Comparison of ENCODE assay signal across 8 cellular contexts in genomic region chr14:54567224-54567633, GRCh38.
A peak's percentile ranks its signal among the peaks of the same experiment; 100 is the strongest.
DNase-seq lines count a peak whose midpoint lies in the region; ATAC-seq, FAIRE-seq and TF ChIP-seq lines count a peak whose summit lies in the region.

No MANE protein-coding gene starts in this region.

- peak overlapping the region; percentile 73 to 98 for H3K9ac ChIP-seq in stomach smooth muscle (ENCODE audit: low read length in 2 of 2)

- TF ChIP-seq CTCF in GM06990 (IDR thresholded peaks at IDR 0.05; ENCODE audit: insufficient read depth, low read length, poor library complexity, severe bottlenecking), result no peak

- DNase-seq in GM06990 (ENCODE audit: extremely low read depth, insufficient read length), result no peak
- no peak for DNase-seq in HTR-8/SVneo (ENCODE audit: insufficient read length, low spot score)
- peak; percentile 69 for DNase-seq in astrocyte of the hippocampus (ENCODE audit: low read depth, low spot score)
- DNase-seq in kidney glomerular epithelial cell (lab: John Stamatoyannopoulos, UW), result peak; percentile 36
- DNase-seq in NCI-H1048 (lab: John Stamatoyannopoulos, UW), result no peak
- no peak for DNase-seq in SW480 (ENCODE audit: low spot score)

- peak; percentile 33 for FAIRE-seq in HTR-8/SVneo (lab: Jason Lieb, UNC)

- H3K9me3 ChIP-seq in stomach smooth muscle (ENCODE audit: control insufficient read depth in 2 of 2, low read length in 2 of 2), result no peaks in the 10 kb centered on the region

- no peak for ATAC-seq in HG02588 (IDR thresholded peaks at IDR 0.05; ENCODE audit: unreplicated experiment)

- peak overlapping the region; percentile 63 for H3K4me3 ChIP-seq in GM06990 (replicated peaks; ENCODE audit: low read depth, low read length)
- H3K4me3 ChIP-seq in stomach smooth muscle (ENCODE audit: low read length in 2 of 2), result peak overlapping the region; percentile 68 to 83

- H3K4me1 ChIP-seq in stomach smooth muscle (ENCODE audit: control insufficient read depth, insufficient read depth, low read length), result peaks cover 36% of the 10 kb centered on the region

- H3K27me3 ChIP-seq in GM06990 (replicated peaks; ENCODE audit: control insufficient read depth, insufficient read depth, low read length) (no peaks in the 10 kb centered on the region), stomach smooth muscle (ENCODE audit: control insufficient read depth in 1 of 2, insufficient read depth in 2 of 2, low read length in 2 of 2) (no peaks in the 10 kb centered on the region)

- no peaks in the 10 kb centered on the region for H3K36me3 ChIP-seq in GM06990 (ENCODE audit: control insufficient read depth, insufficient read depth, low read length)
- H3K36me3 ChIP-seq in stomach smooth muscle (ENCODE audit: control insufficient read depth in 2 of 2, insufficient read depth in 2 of 2, low read length in 2 of 2), result peaks cover 0 to 5% of the 10 kb centered on the region in 2 donors

- H3K27ac ChIP-seq in stomach smooth muscle (ENCODE audit: low read length), result peak overlapping the region; percentile 93

Comparison
In these comparisons a context has a peak if more than half of its experiments do, and no peak if none do; other contexts are left out.
1. DNase-seq: peak in astrocyte of the hippocampus (single experiment) and kidney glomerular epithelial cell (single experiment); none in GM06990 (single experiment), HTR-8/SVneo (single experiment), NCI-H1048 (single experiment) and SW480 (single experiment).